8 cellular contexts compared by ENCODE assay signal in genomic region chr7:139075031-139075652, GRCh38. TPM values are rescaled to one million over a fixed set of nuclear protein-coding genes. Genes with fewer than 3 reads are reported as not detected.
DNase-seq lines count a peak whose midpoint lies in the region; ATAC-seq, FAIRE-seq and TF ChIP-seq lines count a peak whose summit lies in the region.

No MANE protein-coding gene starts in this region.

- H3K23me2 ChIP-seq in H1 (ENCODE audit: low read depth, low read length), result no peaks in the 10 kb centered on the region

- H3K4me3 Mint-ChIP-seq in CD8-positive, alpha-beta memory T cell, result peak overlapping the region; percentile 22 to 82 (median 58)
- no peak overlapping the region for H3K4me3 Mint-ChIP-seq in activated CD4-positive, alpha-beta memory T cell treated with anti-CD3 and anti-CD28 coated beads for 36 hours
- H3K4me3 Mint-ChIP-seq in mesothelial cell of epicardium, result no peak overlapping the region

- CTCF ChIA-PET in CD8-positive, alpha-beta memory T cell (lab: Charles Lee), result interaction anchor here (0.9 to 4.2 kb wide), 33 partner anchors 9 to 197 kb away, joined by 3 to 40 read pairs (median 7); a partner anchor contains a TSS
- CTCF ChIA-PET in activated CD4-positive, alpha-beta memory T cell treated with anti-CD3 and anti-CD28 coated beads for 36 hours (lab: Charles Lee), result interaction anchor here (0.8 to 3.6 kb wide), 37 partner anchors 8 to 199 kb away, joined by 3 to 69 read pairs (median 5); a partner anchor contains a TSS
- CTCF ChIA-PET in H1 (lab: Charles Lee; ENCODE audit: partially characterized antibody), result interaction anchor here (0.6 to 3.7 kb wide), 38 partner anchors 9 to 1260 kb away, joined by 3 to 29 read pairs (median 5); no protein-coding TSS in a partner anchor

- H3K79me2 ChIP-seq in H1 (ENCODE audit: control insufficient read depth in 1 of 2, insufficient read depth in 2 of 2, low read length in 2 of 2), result no peaks in the 10 kb centered on the region

- no peak for TF ChIP-seq POLR2A in H1 (IDR thresholded peaks at IDR 0.05; ENCODE audit: control extremely low read depth in 1 of 2, low read depth in 2 of 2, low read length in 2 of 2)

- H3K4me1 Mint-ChIP-seq in CD8-positive, alpha-beta memory T cell, result peaks cover 51 to 82% (median 75%) of the 10 kb centered on the region in 3 donors
- peaks cover 52% of the 10 kb centered on the region for H3K4me1 Mint-ChIP-seq in activated CD4-positive, alpha-beta memory T cell treated with anti-CD3 and anti-CD28 coated beads for 36 hours (ENCODE audit: low read depth)
- H3K4me1 Mint-ChIP-seq in mesothelial cell of epicardium, result peaks cover 2% of the 10 kb centered on the region

- H3K9me3 ChIP-seq in CD8-positive, alpha-beta memory T cell (ENCODE audit: low read length), result no peaks in the 10 kb centered on the region
- no peaks in the 10 kb centered on the region for H3K9me3 ChIP-seq in H1 (ENCODE audit: insufficient read depth in 2 of 2, low read depth in 1 of 2, low read length in 1 of 2)

- H4K91ac ChIP-seq in H1 (replicated peaks; ENCODE audit: insufficient read length, low read length), result no peak overlapping the region

- no peak overlapping the region for H3K9ac ChIP-seq in H1 (replicated peaks in 1 of 4; ENCODE audit: extremely low read depth in 1 of 4, low read depth in 3 of 4, low read length in 3 of 4)

- no peak overlapping the region for H2BK20ac ChIP-seq in H1 (ENCODE audit: low read length)

- peaks cover 15 to 84% (median 38%) of the 10 kb centered on the region in 3 donors for H3K36me3 Mint-ChIP-seq in CD8-positive, alpha-beta memory T cell
- H3K36me3 Mint-ChIP-seq in activated CD4-positive, alpha-beta memory T cell treated with anti-CD3 and anti-CD28 coated beads for 36 hours, result peaks cover 72% of the 10 kb centered on the region
- peaks cover 38% of the 10 kb centered on the region for H3K36me3 Mint-ChIP-seq in mesothelial cell of epicardium

- H3K14ac ChIP-seq in H1 (ENCODE audit: insufficient read length), result no peak overlapping the region

- POLR2A ChIA-PET in CD8-positive, alpha-beta memory T cell (lab: Charles Lee), result interaction anchor here (0.7 to 1.8 kb wide), 6 partner anchors 10 to 189 kb away, joined by 3 to 12 read pairs (median 5); no protein-coding TSS in a partner anchor
- POLR2A ChIA-PET in activated CD4-positive, alpha-beta memory T cell treated with anti-CD3 and anti-CD28 coated beads for 36 hours (lab: Charles Lee), result interaction anchor here (1.4 to 1.7 kb wide), 3 partner anchors 10 to 30 kb away, joined by 3 to 4 read pairs (median 3); no protein-coding TSS in a partner anchor
- POLR2A ChIA-PET in H1 (lab: Charles Lee; ENCODE audit: partially characterized antibody), result interaction anchor here (1.2 kb wide), 1 partner anchor 29 kb away, joined by 4 read pairs; no protein-coding TSS in a partner anchor

- no peak overlapping the region for H3K4ac ChIP-seq in H1 (replicated peaks; ENCODE audit: insufficient read length, low read depth, low read length)

- no peak overlapping the region for H3K18ac ChIP-seq in H1 (ENCODE audit: extremely low read depth, low read length)

- H3K4me3 ChIP-seq in CD8-positive, alpha-beta memory T cell (ENCODE audit: low read length), result no peak overlapping the region
- no peak overlapping the region for H3K4me3 ChIP-seq in H1 (ENCODE audit: extremely low read depth in 1 of 4, insufficient read depth in 2 of 4, low read depth in 3 of 4, low read length in 4 of 4)

- no peak overlapping the region for H2BK15ac ChIP-seq in H1 (ENCODE audit: low read length)

- H4K8ac ChIP-seq in H1 (ENCODE audit: extremely low read depth, insufficient read depth, low read length), result no peak overlapping the region

- no peak overlapping the region for H3K27ac ChIP-seq in CD8-positive, alpha-beta memory T cell (ENCODE audit: low read depth, low read length)
- no peak overlapping the region for H3K27ac ChIP-seq in H1 (ENCODE audit: low read depth, low read length)

- DNase-seq in CD8-positive, alpha-beta memory T cell, result peak; percentile 58 to 80 (median 78)
- DNase-seq in NCI-H748 treated with DMSO at 0.1 percent for 48 hours (lab: John Stamatoyannopoulos, UW) (peak; percentile 81), H1 (ENCODE audit: low read depth in 1 of 2, low spot score in 2 of 2) (peak; percentile 13 to 67), mesothelial cell of epicardium (ENCODE audit: low spot score in 2 of 2, unreplicated experiment in 2 of 2) (peak in 1 of 2 experiments; percentile 50)
- DNase-seq in activated CD4-positive, alpha-beta memory T cell treated with anti-CD3 and anti-CD28 coated beads for 36 hours, result peak; percentile 73
- DNase-seq in stimulated activated CD8-positive, alpha-beta memory T cell treated with anti-CD3 and anti-CD28 coated beads, Interleukin-7, amount 100 ng/mL, for 4 hours (ENCODE audit: low read depth in 2 of 2), result peak; percentile 47

- H3K27ac Mint-ChIP-seq in CD8-positive, alpha-beta memory T cell, result peak overlapping the region; percentile 66 to 91 (median 81)
- H3K27ac Mint-ChIP-seq in activated CD4-positive, alpha-beta memory T cell treated with anti-CD3 and anti-CD28 coated beads for 36 hours, result peak overlapping the region; percentile 75
- peak overlapping the region; percentile 77 for H3K27ac Mint-ChIP-seq in mesothelial cell of epicardium

- H3K27me3 Mint-ChIP-seq in CD8-positive, alpha-beta memory T cell, result peaks cover 0 to 1% of the 10 kb centered on the region in 2 donors
- H3K27me3 Mint-ChIP-seq in activated CD4-positive, alpha-beta memory T cell treated with anti-CD3 and anti-CD28 coated beads for 36 hours, result no peaks in the 10 kb centered on the region
- no peaks in the 10 kb centered on the region for H3K27me3 Mint-ChIP-seq in mesothelial cell of epicardium (ENCODE audit: low read depth)

- H4K5ac ChIP-seq in H1 (ENCODE audit: insufficient read length, low read depth, low read length), result no peak overlapping the region

- H3K23ac ChIP-seq in H1 (ENCODE audit: insufficient read length), result no peak overlapping the region

- H2AK5ac ChIP-seq in H1 (ENCODE audit: low read depth, low read length), result no peak overlapping the region

- no peaks in the 10 kb centered on the region for H3K79me1 ChIP-seq in H1 (ENCODE audit: low read depth, low read length)

- no peak overlapping the region for H3K4me2 ChIP-seq in H1 (ENCODE audit: insufficient read depth in 1 of 2, low read depth in 2 of 2, low read length in 2 of 2)

- 53% methylated on average over 9 of the region's 9 CpGs; no CpG with 5 or more reads in 1 of the 2 experiments for WGBS in H1 (ENCODE audit: extremely low coverage in 1 of 2, insufficient coverage in 1 of 2, insufficient read length in 1 of 2, insufficient replicate concordance in 2 of 2, low coverage in 1 of 2, low lambda C conversion rate in 2 of 2, missing lambda C conversion rate in 1 of 2), 2 experiments

- intact Hi-C loops in activated CD4-positive, alpha-beta memory T cell treated with anti-CD3 and anti-CD28 coated beads for 36 hours (cut with micrococcal nuclease), result loop anchor here (1.0 to 2.0 kb wide), 4 partner anchors 8 to 188 kb away; no protein-coding TSS in a partner anchor

- peak; percentile 77 to 83 for TF ChIP-seq RAD21 in H1 (IDR thresholded peaks at IDR 0.05 in 1 of 2, conservative IDR thresholded peaks at IDR 0.05 in 1 of 2; ENCODE audit: low read depth in 2 of 2, low read length in 2 of 2)

- no peak overlapping the region for H3K56ac ChIP-seq in H1 (replicated peaks; ENCODE audit: insufficient read length, low read depth, low read length)

- FAIRE-seq in H1 (lab: Jason Lieb, UNC), result peak; percentile 60

- no peak for TF ChIP-seq EP300 in H1 (IDR thresholded peaks at IDR 0.05; ENCODE audit: borderline replicate concordance in 1 of 2, low read depth in 2 of 2, low read length in 2 of 2)

- no peak overlapping the region for H2BK120ac ChIP-seq in H1 (replicated peaks; ENCODE audit: low read depth, low read length)

- peaks cover 58% of the 10 kb centered on the region for H3K4me1 ChIP-seq in CD8-positive, alpha-beta memory T cell (ENCODE audit: insufficient read depth, low read length)
- H3K4me1 ChIP-seq in H1 (replicated peaks in 1 of 4; ENCODE audit: control insufficient read depth in 3 of 4, insufficient read depth in 4 of 4, low read length in 3 of 4), result peaks cover 0 to 2% (median 0%) of the 10 kb centered on the region in 4 experiments; a peak in 2 of 7 replicates

- ATAC-seq in GM19397 (IDR thresholded peaks at IDR 0.05; ENCODE audit: unreplicated experiment), result peak; percentile 76
- ATAC-seq in HG03521 (IDR thresholded peaks at IDR 0.05; ENCODE audit: unreplicated experiment), result peak; percentile 80

- no peak overlapping the region for H2AFZ ChIP-seq in H1 (ENCODE audit: low read length)

- H3K36me3 ChIP-seq in CD8-positive, alpha-beta memory T cell (ENCODE audit: insufficient read depth, low read length), result peaks cover 76% of the 10 kb centered on the region
- H3K36me3 ChIP-seq in H1 (ENCODE audit: control insufficient read depth in 2 of 4, insufficient read depth in 4 of 4, low read length in 3 of 4), result peaks cover 2 to 38% (median 27%) of the 10 kb centered on the region in 4 experiments; a peak in 7 of 8 replicates

- H2BK5ac ChIP-seq in H1 (ENCODE audit: low read depth, low read length), result no peak overlapping the region

- no peak overlapping the region for H2BK12ac ChIP-seq in H1 (ENCODE audit: low read depth, low read length)

- H3K27me3 ChIP-seq in CD8-positive, alpha-beta memory T cell (ENCODE audit: insufficient read depth, low read length, poor library complexity, severe bottlenecking), result no peaks in the 10 kb centered on the region
- no peaks in the 10 kb centered on the region for H3K27me3 ChIP-seq in H1 (replicated peaks in 1 of 4; ENCODE audit: control insufficient read depth in 3 of 4, extremely low read depth in 1 of 4, insufficient read depth in 3 of 4, low read length in 3 of 4)

- TF ChIP-seq CTCF in H1 (IDR thresholded peaks at IDR 0.05; ENCODE audit: control extremely low read depth in 1 of 3, insufficient read depth in 1 of 3, low read depth in 1 of 3, low read length in 3 of 3) (peak in 2 of 3 experiments; percentile 68 to 80; a peak in 3 of 4 replicates), mesothelial cell of epicardium (IDR thresholded peaks at IDR 0.05; ENCODE audit: unreplicated experiment) (peak; percentile 89)

- no peaks in the 10 kb centered on the region for H3K9me3 Mint-ChIP-seq in CD8-positive, alpha-beta memory T cell
- H3K9me3 Mint-ChIP-seq in activated CD4-positive, alpha-beta memory T cell treated with anti-CD3 and anti-CD28 coated beads for 36 hours, result no peaks in the 10 kb centered on the region
- no peaks in the 10 kb centered on the region for H3K9me3 Mint-ChIP-seq in mesothelial cell of epicardium

- no peaks in the 10 kb centered on the region for H4K20me1 ChIP-seq in H1 (replicated peaks in 1 of 2; ENCODE audit: control insufficient read depth in 1 of 2, insufficient read depth in 2 of 2, low read length in 2 of 2)

RNA-seq across cellular contexts. Expression of gene ZC3HAV1, which starts 34.4 kb away (rescaled TPM):
- 10 to 100 TPM; 89.9 to 92.8 TPM for total RNA-seq in CD8-positive, alpha-beta memory T cell
- 153 TPM for polyA plus RNA-seq in CD8-positive, alpha-beta memory T cell
- 10 to 100 TPM; 99.3 to 99.6 TPM for total RNA-seq in activated CD4-positive, alpha-beta memory T cell treated with anti-CD3 and anti-CD28 coated beads for 36 hours
- total RNA-seq in H1 (2021; fragmentation: NEBNext Ultra II Directional; extraction: Animal tissue kit (Norgen Biotek cat#: 25700)), result 43.4 and 44.3 TPM in 2 replicates
- polyA plus RNA-seq in H1 (2011; rRNA removed), result 15.6 and 22.5 TPM in 2 replicates
- 15.0 TPM for polyA plus RNA-seq in H1 (2011; cell fraction: cytosol; rRNA removed)
- polyA plus RNA-seq in H1 (2011; cell fraction: nucleus; rRNA removed), result 29.6 TPM
- 16.6 to 21.1 TPM (median 18.3 TPM) in 4 replicates for polyA plus RNA-seq in H1 (2012, experiment 1 of 2)
- polyA plus RNA-seq in H1 (2012, experiment 2 of 2), result 1.9 TPM
- polyA plus RNA-seq in H1 (2013, experiment 1 of 2), result 34.4 TPM
- 29.4 TPM for polyA plus RNA-seq in H1 (2013, experiment 2 of 2)
- 37.0 and 42.9 TPM in 2 replicates for polyA minus RNA-seq in H1 (2011; rRNA and poly(A)+ RNA removed)
- polyA minus RNA-seq in H1 (2011; cell fraction: cytosol; rRNA and poly(A)+ RNA removed), result 26.3 TPM
- polyA minus RNA-seq in H1 (2011; cell fraction: nucleus; rRNA and poly(A)+ RNA removed), result 40.8 TPM
- total RNA-seq in mesothelial cell of epicardium, result 23.7 to 24.1 TPM (median 23.7 TPM) in 3 replicates

RNA-seq across cellular contexts. Expression of gene ZC3HAV1L, which starts 39.3 kb away (rescaled TPM):
- 10 to 100 TPM; 12.6 to 13.6 TPM for total RNA-seq in CD8-positive, alpha-beta memory T cell
- polyA plus RNA-seq in CD8-positive, alpha-beta memory T cell, result 1.1 TPM
- 10 to 100 TPM; 11.8 to 14.7 TPM for total RNA-seq in activated CD4-positive, alpha-beta memory T cell treated with anti-CD3 and anti-CD28 coated beads for 36 hours
- total RNA-seq in H1 (2021; fragmentation: NEBNext Ultra II Directional; extraction: Animal tissue kit (Norgen Biotek cat#: 25700)), result 7.0 and 7.1 TPM in 2 replicates
- 5.2 and 7.1 TPM in 2 replicates for polyA plus RNA-seq in H1 (2011; rRNA removed)
- 4.9 TPM for polyA plus RNA-seq in H1 (2011; cell fraction: cytosol; rRNA removed)
- 5.0 TPM for polyA plus RNA-seq in H1 (2011; cell fraction: nucleus; rRNA removed)
- 3.2 to 3.9 TPM (median 3.4 TPM) in 4 replicates for polyA plus RNA-seq in H1 (2012, experiment 1 of 2)
- 0.79 TPM for polyA plus RNA-seq in H1 (2012, experiment 2 of 2)
- 3.5 TPM for polyA plus RNA-seq in H1 (2013, experiment 1 of 2)
- polyA plus RNA-seq in H1 (2013, experiment 2 of 2), result 3.1 TPM
- polyA minus RNA-seq in H1 (2011; rRNA and poly(A)+ RNA removed), result 4.3 and 6.5 TPM in 2 replicates
- 10.3 TPM for polyA minus RNA-seq in H1 (2011; cell fraction: cytosol; rRNA and poly(A)+ RNA removed)
- polyA minus RNA-seq in H1 (2011; cell fraction: nucleus; rRNA and poly(A)+ RNA removed), result 7.3 TPM
- 1.7 to 2.2 TPM (median 1.9 TPM) in 3 replicates for total RNA-seq in mesothelial cell of epicardium

Comparison
In these comparisons a context has a peak if more than half of its experiments do, and no peak if none do; other contexts are left out.
1. H3K4me3 Mint-ChIP-seq: peak in CD8-positive, alpha-beta memory T cell (7 of 7); none in activated CD4-positive, alpha-beta memory T cell treated with anti-CD3 and anti-CD28 coated beads for 36 hours (single experiment) and mesothelial cell of epicardium (single experiment).
2. Peak in every context shown above with its lines, with median percentiles within 50 percentile points of each other: H3K27ac Mint-ChIP-seq.